1 cellular context compared by ENCODE assay signal in the genomic region with DNA sequence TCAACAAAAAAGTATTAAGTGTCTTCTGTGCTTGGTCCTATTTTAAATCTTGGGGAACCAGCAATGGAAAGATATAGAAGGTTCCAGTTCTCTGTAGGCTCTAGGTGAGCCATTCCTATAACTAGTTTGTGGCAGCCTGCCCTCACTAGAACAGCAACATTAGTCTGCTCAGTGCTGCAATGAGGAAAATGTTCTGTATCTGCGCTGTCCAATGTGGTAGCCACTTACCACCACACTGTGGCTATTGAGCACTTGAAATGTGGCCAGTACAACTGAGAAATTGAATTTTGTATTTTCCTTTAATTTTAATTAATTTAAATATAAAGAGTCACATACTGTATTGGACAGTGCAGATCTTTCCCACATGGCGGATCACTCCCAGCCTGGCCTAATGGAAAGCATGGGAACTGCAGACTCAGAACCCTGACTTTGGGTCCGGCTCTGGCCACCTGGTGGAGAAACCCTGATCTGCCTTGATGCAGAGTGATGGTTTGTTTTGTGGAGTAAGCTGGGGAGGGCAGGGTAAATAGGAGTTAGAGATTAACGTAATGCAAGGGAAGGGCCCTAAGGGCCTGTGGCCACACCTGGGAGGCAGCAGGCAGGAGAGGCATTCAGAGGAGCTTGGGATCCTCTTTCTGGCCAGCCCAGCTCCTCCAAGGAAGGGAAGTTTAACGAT.
TF ChIP-seq lines count a peak whose summit lies in the region.

No MANE protein-coding gene starts in this region.

TF ChIP-seq in A549, 52 proteins besides CTCF, POLR2A, EP300 and RAD21 (continued from another document):
- TF ChIP-seq, protein P1, sequence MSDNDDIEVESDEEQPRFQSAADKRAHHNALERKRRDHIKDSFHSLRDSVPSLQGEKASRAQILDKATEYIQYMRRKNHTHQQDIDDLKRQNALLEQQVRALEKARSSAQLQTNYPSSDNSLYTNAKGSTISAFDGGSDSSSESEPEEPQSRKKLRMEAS (IDR thresholded peaks at IDR 0.05), result peak; percentile 58; the same call in 1 of the 2 replicates
- TF ChIP-seq NPAS2 (CRISPR knock-in tag; IDR thresholded peaks at IDR 0.05; ENCODE audit: borderline replicate concordance), result no peak
- TF ChIP-seq MAZ (IDR thresholded peaks at IDR 0.05; ENCODE audit: borderline replicate concordance, low read depth, low read length), result no peak
- no peak for TF ChIP-seq MAFK (IDR thresholded peaks at IDR 0.05; ENCODE audit: partially characterized antibody)
- TF ChIP-seq CBX2 (IDR thresholded peaks at IDR 0.05; ENCODE audit: borderline replicate concordance, low read depth), result no peak
- TF ChIP-seq, protein P2, sequence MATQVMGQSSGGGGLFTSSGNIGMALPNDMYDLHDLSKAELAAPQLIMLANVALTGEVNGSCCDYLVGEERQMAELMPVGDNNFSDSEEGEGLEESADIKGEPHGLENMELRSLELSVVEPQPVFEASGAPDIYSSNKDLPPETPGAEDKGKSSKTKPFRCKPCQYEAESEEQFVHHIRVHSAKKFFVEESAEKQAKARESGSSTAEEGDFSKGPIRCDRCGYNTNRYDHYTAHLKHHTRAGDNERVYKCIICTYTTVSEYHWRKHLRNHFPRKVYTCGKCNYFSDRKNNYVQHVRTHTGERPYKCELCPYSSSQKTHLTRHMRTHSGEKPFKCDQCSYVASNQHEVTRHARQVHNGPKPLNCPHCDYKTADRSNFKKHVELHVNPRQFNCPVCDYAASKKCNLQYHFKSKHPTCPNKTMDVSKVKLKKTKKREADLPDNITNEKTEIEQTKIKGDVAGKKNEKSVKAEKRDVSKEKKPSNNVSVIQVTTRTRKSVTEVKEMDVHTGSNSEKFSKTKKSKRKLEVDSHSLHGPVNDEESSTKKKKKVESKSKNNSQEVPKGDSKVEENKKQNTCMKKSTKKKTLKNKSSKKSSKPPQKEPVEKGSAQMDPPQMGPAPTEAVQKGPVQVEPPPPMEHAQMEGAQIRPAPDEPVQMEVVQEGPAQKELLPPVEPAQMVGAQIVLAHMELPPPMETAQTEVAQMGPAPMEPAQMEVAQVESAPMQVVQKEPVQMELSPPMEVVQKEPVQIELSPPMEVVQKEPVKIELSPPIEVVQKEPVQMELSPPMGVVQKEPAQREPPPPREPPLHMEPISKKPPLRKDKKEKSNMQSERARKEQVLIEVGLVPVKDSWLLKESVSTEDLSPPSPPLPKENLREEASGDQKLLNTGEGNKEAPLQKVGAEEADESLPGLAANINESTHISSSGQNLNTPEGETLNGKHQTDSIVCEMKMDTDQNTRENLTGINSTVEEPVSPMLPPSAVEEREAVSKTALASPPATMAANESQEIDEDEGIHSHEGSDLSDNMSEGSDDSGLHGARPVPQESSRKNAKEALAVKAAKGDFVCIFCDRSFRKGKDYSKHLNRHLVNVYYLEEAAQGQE (IDR thresholded peaks at IDR 0.05), result no peak
- no peak for TF ChIP-seq EHF (CRISPR knock-in tag; IDR thresholded peaks at IDR 0.05)
